In genomic region chr2:128520340-128520739, GRCh38 we compare ENCODE assay signal across 19 cellular contexts.
DNase-seq lines count a peak whose midpoint lies in the region; ATAC-seq and TF ChIP-seq lines count a peak whose summit lies in the region.
"Had no signal": no experiment of that assay in that cellular context is flagged by ENCODE, and none has a peak within 500 bp of the region (broad histone marks: within the 10 kb centered on the region; RNA-seq: fewer than 3 reads in every experiment).

No MANE protein-coding gene starts in this region.

- H3K9me3 Mint-ChIP-seq in T-helper 2 cell treated with Interferon-gamma antibody and Interleukin-4, amounts not matched to agents 5 μg/mL and 100 μg/mL, for 36 hours = peaks cover 5% of the 10 kb centered on the region

- peak overlapping the region; percentile 17 for H3K23ac ChIP-seq in neuronal stem cell (ENCODE audit: low read depth, low read length, poor library complexity)

- POLR2A ChIA-PET in PC-3 (lab: Charles Lee; ENCODE audit: unreplicated experiment) = no interaction called here

- H3K9me3 ChIP-seq in PC-3 (ENCODE audit: low read length) = no peaks in the 10 kb centered on the region
- peaks cover 0 to 8% of the 10 kb centered on the region in 2 donors for H3K9me3 ChIP-seq in neuronal stem cell (replicated peaks in 1 of 2; ENCODE audit: control insufficient read depth in 2 of 2, insufficient read depth in 1 of 2, low read depth in 1 of 2, low read length in 2 of 2)
- H3K9me3 ChIP-seq in tibial artery = no peaks in the 10 kb centered on the region
- no peaks in the 10 kb centered on the region for H3K9me3 ChIP-seq in vagina
- H3K9me3 ChIP-seq: neutrophil had no signal

- no peaks in the 10 kb centered on the region for H3F3A ChIP-seq in PC-3 (ENCODE audit: low read length, unreplicated experiment)

- H2BK5ac ChIP-seq in neuronal stem cell (ENCODE audit: low read length) = no peak overlapping the region

- no peaks in the 10 kb centered on the region for H3K9me2 ChIP-seq in PC-3 (replicated peaks; ENCODE audit: low read length)

- no peak overlapping the region for H3K4me3 Mint-ChIP-seq in T-helper 2 cell treated with Interferon-gamma antibody and Interleukin-4, amounts not matched to agents 5 μg/mL and 100 μg/mL, for 36 hours
- H3K4me3 Mint-ChIP-seq: brain, mesothelial cell of epicardium had no signal

- H3K4me1 ChIP-seq in PC-3 (ENCODE audit: insufficient read depth, low read length) = peaks cover 7% of the 10 kb centered on the region
- peaks cover 6 to 14% of the 10 kb centered on the region in 2 donors for H3K4me1 ChIP-seq in neuronal stem cell (ENCODE audit: control insufficient read depth in 2 of 2, insufficient read depth in 1 of 2, low read depth in 1 of 2, low read length in 2 of 2)
- H3K4me1 ChIP-seq in tibial artery = no peaks in the 10 kb centered on the region
- H3K4me1 ChIP-seq in vagina = no peaks in the 10 kb centered on the region

- ATAC-seq in GM21723 (IDR thresholded peaks at IDR 0.05; ENCODE audit: unreplicated experiment) = peak; percentile 14
- no peak for ATAC-seq in PC-3
- ATAC-seq: heart left ventricle, sciatic nerve, SK-N-SH treated with all-trans-retinoic acid at 6 μM for 48 hours had no signal

- H3K79me2 ChIP-seq in PC-3 (ENCODE audit: low read length) = no peaks in the 10 kb centered on the region

- H3K36me3 ChIP-seq in PC-3 (ENCODE audit: low read depth, low read length) (no peaks in the 10 kb centered on the region), neuronal stem cell (replicated peaks in 1 of 2; ENCODE audit: control insufficient read depth in 2 of 2, insufficient read depth in 2 of 2, low read length in 2 of 2) (no peaks in the 10 kb centered on the region), tibial artery (no peaks in the 10 kb centered on the region), vagina (no peaks in the 10 kb centered on the region)
- H3K36me3 ChIP-seq: heart left ventricle, neutrophil had no signal

- no peaks in the 10 kb centered on the region for H3K36me3 Mint-ChIP-seq in T-helper 2 cell treated with Interferon-gamma antibody and Interleukin-4, amounts not matched to agents 5 μg/mL and 100 μg/mL, for 36 hours (ENCODE audit: low read depth)
- H3K36me3 Mint-ChIP-seq: brain had no signal

- no CpG with 5 or more reads among the region's 4 CpGs for WGBS in neuronal stem cell (ENCODE audit: extremely low coverage in 2 of 2, insufficient read length in 2 of 2, insufficient replicate concordance in 1 of 2), 2 donors

- H3K9ac ChIP-seq in PC-3 (ENCODE audit: low read length) = no peak overlapping the region
- no peak overlapping the region for H3K9ac ChIP-seq in neuronal stem cell (ENCODE audit: low read depth, low read length, poor library complexity)

- peak overlapping the region; percentile 39 for H2AK5ac ChIP-seq in neuronal stem cell (ENCODE audit: low read depth, low read length)

- H3K4ac ChIP-seq in neuronal stem cell (ENCODE audit: low read length) = no peak overlapping the region

- CTCF ChIA-PET in PC-3 (lab: Charles Lee) = no interaction called here

- peak overlapping the region; percentile 53 for H3K18ac ChIP-seq in neuronal stem cell (ENCODE audit: low read length)

- no peak for DNase-seq in T-helper 2 cell treated with Interferon-gamma antibody and Interleukin-4, amounts not matched to agents 5 μg/mL and 100 μg/mL, for 36 hours (ENCODE audit: low spot score)
- no peak for DNase-seq in T-helper 2 cell
- no peak for DNase-seq in PC-3
- DNase-seq in neuronal stem cell (ENCODE audit: low spot score) = no peak
- DNase-seq in NCI-H2107 (lab: John Stamatoyannopoulos, UW) = no peak
- no peak for DNase-seq in tibial artery
- no peak for DNase-seq in vagina (ENCODE audit: extremely low spot score in 2 of 2)
- DNase-seq: 8988T, C1 segment of cervical spinal cord, DMS53, NCI-H1694, OCI-M1 had no signal

- H3K27me3 ChIP-seq in PC-3 (ENCODE audit: low read length) (peaks cover 28% of the 10 kb centered on the region), neuronal stem cell (ENCODE audit: control insufficient read depth in 3 of 3, insufficient read depth in 3 of 3, low read depth in 1 of 3, low read length in 3 of 3) (no peaks in the 10 kb centered on the region), tibial artery (no peaks in the 10 kb centered on the region), vagina (no peaks in the 10 kb centered on the region)
- H3K27me3 ChIP-seq: heart left ventricle had no signal

- peaks cover 18% of the 10 kb centered on the region for H3K4me1 Mint-ChIP-seq in T-helper 2 cell treated with Interferon-gamma antibody and Interleukin-4, amounts not matched to agents 5 μg/mL and 100 μg/mL, for 36 hours (ENCODE audit: low read depth)

- no peak overlapping the region for H4K91ac ChIP-seq in neuronal stem cell (ENCODE audit: low read depth, low read length, poor library complexity)

- peaks cover 4% of the 10 kb centered on the region for H3K27me3 Mint-ChIP-seq in T-helper 2 cell treated with Interferon-gamma antibody and Interleukin-4, amounts not matched to agents 5 μg/mL and 100 μg/mL, for 36 hours (ENCODE audit: low read depth)

- TF ChIP-seq CTCF in PC-3 (conservative IDR thresholded peaks at IDR 0.05; ENCODE audit: low read depth, low read length) (no peak), tibial artery (IDR thresholded peaks at IDR 0.05) (no peak), vagina (IDR thresholded peaks at IDR 0.05) (no peak)

- no peaks in the 10 kb centered on the region for H3K79me1 ChIP-seq in neuronal stem cell (ENCODE audit: low read depth, low read length)

- H3K14ac ChIP-seq in neuronal stem cell (ENCODE audit: low read length) = no peak overlapping the region

- peak overlapping the region; percentile 34 for H3K27ac Mint-ChIP-seq in T-helper 2 cell treated with Interferon-gamma antibody and Interleukin-4, amounts not matched to agents 5 μg/mL and 100 μg/mL, for 36 hours
- H3K27ac Mint-ChIP-seq: mesothelial cell of epicardium had no signal

- peak overlapping the region; percentile 39 for H3K4me2 ChIP-seq in PC-3 (ENCODE audit: low read length)
- H3K4me2 ChIP-seq in neuronal stem cell (ENCODE audit: insufficient read depth, low read length, poor library complexity, severe bottlenecking) = no peak overlapping the region

- H4K20me1 ChIP-seq in PC-3 (ENCODE audit: low read length) = no peaks in the 10 kb centered on the region

- H3K27ac ChIP-seq in PC-3 (ENCODE audit: low read length) = no peak overlapping the region
- H3K27ac ChIP-seq in neuronal stem cell (replicated peaks; ENCODE audit: low read length) = no peak overlapping the region
- no peak overlapping the region for H3K27ac ChIP-seq in tibial artery
- no peak overlapping the region for H3K27ac ChIP-seq in vagina
- H3K27ac ChIP-seq: heart left ventricle, neutrophil had no signal

- no peak overlapping the region for H2BK12ac ChIP-seq in neuronal stem cell (ENCODE audit: low read length)

- no peak overlapping the region for H2BK120ac ChIP-seq in neuronal stem cell (ENCODE audit: low read depth, low read length)

- H2AFZ ChIP-seq in PC-3 (ENCODE audit: low read length) = no peak overlapping the region
- H2AFZ ChIP-seq in neuronal stem cell (ENCODE audit: low read length) = no peak overlapping the region

- no peak overlapping the region for H3K4me3 ChIP-seq in PC-3 (ENCODE audit: low read length)
- H3K4me3 ChIP-seq in neuronal stem cell (ENCODE audit: low read length in 2 of 2) = no peak overlapping the region
- H3K4me3 ChIP-seq in tibial artery = no peak overlapping the region
- no peak overlapping the region for H3K4me3 ChIP-seq in vagina
- H3K4me3 ChIP-seq: heart left ventricle had no signal

- no peak for TF ChIP-seq POLR2A in vagina (IDR thresholded peaks at IDR 0.05)

- no TSS peak for BruUV-seq in PC-3 (replicated peaks; lab: Mats Ljungman, UMichigan)

- no peak overlapping the region for H4K8ac ChIP-seq in neuronal stem cell (ENCODE audit: low read depth, low read length)

- intact Hi-C loops in PC-3 (cut with micrococcal nuclease) = no loop called here
- intact Hi-C loops in tibial artery (cut with DNase I; ENCODE audit: low total_unique reads) = no loop called here
- intact Hi-C loops in vagina (cut with DNase I) = no loop called here

- H2BK15ac ChIP-seq in neuronal stem cell (ENCODE audit: low read length) = no peak overlapping the region
